In the genomic region with DNA sequence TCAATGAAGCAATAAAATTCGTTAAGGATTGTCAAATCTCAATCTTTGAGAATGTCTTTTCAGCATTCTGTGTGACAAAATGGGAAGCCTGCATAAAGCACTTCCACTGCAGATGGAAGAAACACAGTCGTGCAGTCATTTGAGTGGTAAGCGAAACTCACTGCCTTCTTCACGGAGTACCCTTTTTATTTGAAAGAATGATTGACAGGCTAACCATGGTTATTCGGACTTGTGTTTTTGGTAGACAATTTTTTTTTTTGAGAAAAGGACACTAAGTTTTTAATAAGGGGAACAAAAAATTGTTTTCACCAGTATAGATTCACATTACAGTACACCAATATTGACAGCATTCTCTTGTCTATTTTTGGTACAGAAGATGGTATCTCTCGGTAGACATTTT, we compare ENCODE assay signal across 9 cellular contexts.
"Had no signal": no experiment of that assay in that cellular context is flagged by ENCODE, and none has a peak within 500 bp of the region (broad histone marks: within the 10 kb centered on the region; RNA-seq: fewer than 3 reads in every experiment).

No MANE protein-coding gene starts in this region.

- H3K4me3 ChIP-seq: GM23338 had no signal

- DNase-seq: H9, HCEC 1CT, HFFc6, KG1 had no signal

- H2AFZ ChIP-seq: GM23338 had no signal

- H3K27ac ChIP-seq: HL-60 had no signal

- H3K4me2 ChIP-seq: GM23338 had no signal

- FAIRE-seq: H1, H54, HepG2 had no signal

- ATAC-seq: GM23338, HepG2 had no signal
